ENCODE assay signal across 8 cellular contexts in genomic region chr21:25895565-25896205, GRCh38.
DNase-seq lines count a peak whose midpoint lies in the region; ATAC-seq and TF ChIP-seq lines count a peak whose summit lies in the region.

No MANE protein-coding gene starts in this region.

- TF ChIP-seq POLR2A in IMR-90 (IDR thresholded peaks at IDR 0.05; ENCODE audit: low read depth, low read length), result no peak

- H3K27ac ChIP-seq in IMR-90 (ENCODE audit: insufficient read depth, low read length), result no peak overlapping the region
- H3K27ac ChIP-seq in osteoblast (ENCODE audit: low read depth, low read length), result no peak overlapping the region

- POLR2A ChIA-PET in IMR-90 (lab: Charles Lee; ENCODE audit: unreplicated experiment), result no interaction called here

- no peak overlapping the region for H2BK15ac ChIP-seq in IMR-90 (ENCODE audit: low read depth, low read length)

- H4K91ac ChIP-seq in IMR-90 (ENCODE audit: insufficient read depth, low read depth, low read length), result no peak overlapping the region

- H2BK20ac ChIP-seq in IMR-90 (ENCODE audit: low read depth, low read length), result no peak overlapping the region

- in situ Hi-C loops in IMR-90 (cut with MboI; ENCODE audit: low sequenced_read_pairs), result loop anchor here (25.0 kb wide), 1 partner anchor 817 kb away; no protein-coding TSS in a partner anchor

- H2AK9ac ChIP-seq in IMR-90 (replicated peaks; ENCODE audit: low read depth, low read length, poor library complexity), result no peak overlapping the region

- H3K36me3 ChIP-seq in IMR-90 (ENCODE audit: control insufficient read depth, insufficient read depth, low read length) (peaks cover 18% of the 10 kb centered on the region), osteoblast (ENCODE audit: insufficient read depth, low read length) (peaks cover 21% of the 10 kb centered on the region)

- no peak overlapping the region for H3K14ac ChIP-seq in IMR-90 (replicated peaks; ENCODE audit: low read depth, low read length)

- no peak overlapping the region for H3K4me3 ChIP-seq in IMR-90 (ENCODE audit: insufficient read depth, low read depth, low read length)
- H3K4me3 ChIP-seq in epithelial cell of esophagus (ENCODE audit: low read length), result no peak overlapping the region
- H3K4me3 ChIP-seq in osteoblast (ENCODE audit: insufficient read depth, low read length), result no peak overlapping the region

- peak; percentile 70 for TF ChIP-seq RAD21 in IMR-90 (IDR thresholded peaks at IDR 0.05; ENCODE audit: low read length)

- H3K9me3 ChIP-seq in IMR-90 (ENCODE audit: control insufficient read depth, insufficient read depth, low read length) (no peaks in the 10 kb centered on the region), osteoblast (ENCODE audit: low read depth, low read length) (no peaks in the 10 kb centered on the region)

- no peaks in the 10 kb centered on the region for H3K4me1 ChIP-seq in IMR-90 (ENCODE audit: control insufficient read depth, insufficient read depth, low read length)
- peaks cover 6% of the 10 kb centered on the region for H3K4me1 ChIP-seq in osteoblast (ENCODE audit: insufficient read depth, low read length)

- no peak overlapping the region for H2BK120ac ChIP-seq in IMR-90 (ENCODE audit: low read depth, low read length)

- dilution Hi-C loops in IMR-90 (cut with HindIII; ENCODE audit: low sequenced_read_pairs, unreplicated experiment), result no loop called here

- ATAC-seq in GM21381 (IDR thresholded peaks at IDR 0.05; ENCODE audit: unreplicated experiment) (peak; percentile 81), IMR-90 (ENCODE audit: low read depth) (peak; percentile 79), HG03139 (IDR thresholded peaks at IDR 0.05; ENCODE audit: unreplicated experiment) (no peak)

- BruUV-seq in IMR-90 (replicated peaks; lab: Mats Ljungman, UMichigan), result no TSS peak

- H3K9ac ChIP-seq in IMR-90 (ENCODE audit: low read depth, low read length), result no peak overlapping the region

- no peak overlapping the region for H2BK5ac ChIP-seq in IMR-90 (ENCODE audit: low read depth, low read length, poor library complexity, severe bottlenecking)

- no peak overlapping the region for H3K56ac ChIP-seq in IMR-90 (ENCODE audit: extremely low read depth, insufficient read depth, low read length)

- H3K9me1 ChIP-seq in IMR-90 (ENCODE audit: insufficient read depth, low read length), result 0 out of 2 replicates have a peak, but pooled peaks cover 6% of the 10 kb centered on the region

- H3K79me2 ChIP-seq in osteoblast (ENCODE audit: insufficient read depth, low read length), result no peaks in the 10 kb centered on the region

- WGBS in IMR-90 (ENCODE audit: extremely low coverage in 2 of 2, insufficient read length in 1 of 2), 2 experiments, result no CpG with 5 or more reads among the region's 6 CpGs

- H3K4me2 ChIP-seq in IMR-90 (ENCODE audit: low read depth, low read length), result no peak overlapping the region
- H3K4me2 ChIP-seq in osteoblast (ENCODE audit: insufficient read depth, low read length), result no peak overlapping the region

- no peak overlapping the region for H3K23ac ChIP-seq in IMR-90 (ENCODE audit: low read depth, low read length)

- TF ChIP-seq CTCF in IMR-90 (conservative IDR thresholded peaks at IDR 0.05; ENCODE audit: low read depth, low read length) (peak; percentile 72), epithelial cell of esophagus (IDR thresholded peaks at IDR 0.05; ENCODE audit: insufficient read depth, low read depth, low read length, missing control alignments) (peak; percentile 66), osteoblast (IDR thresholded peaks at IDR 0.05; ENCODE audit: extremely low read depth, low read depth, low read length) (peak; percentile 67)

- H3K18ac ChIP-seq in IMR-90 (ENCODE audit: low read depth, low read length), result no peak overlapping the region

- H4K20me1 ChIP-seq in IMR-90 (ENCODE audit: insufficient read depth, low read length), result no peaks in the 10 kb centered on the region
- H4K20me1 ChIP-seq in osteoblast (ENCODE audit: insufficient read depth, low read length), result no peaks in the 10 kb centered on the region

- no peak overlapping the region for H4K5ac ChIP-seq in IMR-90 (ENCODE audit: low read depth, low read length)

- peaks cover 2 to 4% of the 10 kb centered on the region in 2 experiments; a peak in 2 of 4 replicates for H3K79me1 ChIP-seq in IMR-90 (ENCODE audit: low read depth in 1 of 2, low read length in 2 of 2)

- no peak overlapping the region for H2AK5ac ChIP-seq in IMR-90 (ENCODE audit: low read depth, low read length)

- H3K27me3 ChIP-seq in IMR-90 (ENCODE audit: control insufficient read depth, insufficient read depth, low read length), result no peaks in the 10 kb centered on the region
- H3K27me3 ChIP-seq in osteoblast (ENCODE audit: insufficient read depth, low read length), result no peaks in the 10 kb centered on the region

- no peak overlapping the region for H4K8ac ChIP-seq in IMR-90 (ENCODE audit: low read depth in 2 of 2, low read length in 2 of 2)

- CTCF ChIA-PET in IMR-90 (lab: Yijun Ruan, JAX), result interaction anchor here (0.6 to 1.4 kb wide), 4 partner anchors 30 to 275 kb away, joined by 3 to 5 read pairs (median 3); partner anchors contain the start of gene APP

- H3K4ac ChIP-seq in IMR-90 (ENCODE audit: low read depth, low read length), result no peak overlapping the region

- intact Hi-C loops in IMR-90 (cut with micrococcal nuclease), result loop anchor here (1.0 kb wide), 1 partner anchor 275 kb away; the partner anchor contains the start of gene APP

- DNase-seq in Daoy (ENCODE audit: low read depth), result peak; percentile 21
- peak; percentile 45 for DNase-seq in IMR-90
- DNase-seq in RKO (ENCODE audit: low spot score), result peak; percentile 47
- DNase-seq in epithelial cell of esophagus (ENCODE audit: low read depth), result peak; percentile 63
- no peak for DNase-seq in osteoblast (ENCODE audit: insufficient read length, low spot score, missing footprints)
- no peak for DNase-seq in NK-92 treated with Interleukin-12 subunit alpha and Interleukin-12 subunit beta, amount 100 ng/mL, for 24 hours (lab: John Stamatoyannopoulos, UW)

- H2AFZ ChIP-seq in IMR-90 (replicated peaks; ENCODE audit: low read length, poor library complexity), result no peak overlapping the region
- H2AFZ ChIP-seq in osteoblast (ENCODE audit: low read length), result no peak overlapping the region

TF ChIP-seq in IMR-90, 13 proteins besides CTCF, POLR2A, EP300 and RAD21:
- TF ChIP-seq SMC3 (IDR thresholded peaks at IDR 0.05; ENCODE audit: low read depth, low read length) (peak; percentile 56), MAFK (IDR thresholded peaks at IDR 0.05; ENCODE audit: low read depth, low read length) (peak; percentile 64), NFE2L2 (IDR thresholded peaks at IDR 0.05; ENCODE audit: low read depth, low read length) (no peak), FOS (IDR thresholded peaks at IDR 0.05; ENCODE audit: low read depth, low read length) (no peak), BHLHE40 (IDR thresholded peaks at IDR 0.05; ENCODE audit: low read depth, low read length) (no peak), CEBPB (IDR thresholded peaks at IDR 0.05; ENCODE audit: low read depth, low read length) (peak; percentile 8; the same call in 1 of the 2 replicates)

Comparison
In these comparisons a context has a peak if more than half of its experiments do, and no peak if none do; other contexts are left out.
1. DNase-seq: peak in Daoy (single experiment), IMR-90 (single experiment), RKO (single experiment) and epithelial cell of esophagus (single experiment); none in osteoblast (single experiment) and NK-92 treated with Interleukin-12 subunit alpha and Interleukin-12 subunit beta, amount 100 ng/mL, for 24 hours (single experiment).
2. Peak in every context shown above with its lines, with median percentiles within 50 percentile points of each other: CTCF ChIP-seq.